12 cellular contexts compared by ENCODE assay signal in the genomic region with DNA sequence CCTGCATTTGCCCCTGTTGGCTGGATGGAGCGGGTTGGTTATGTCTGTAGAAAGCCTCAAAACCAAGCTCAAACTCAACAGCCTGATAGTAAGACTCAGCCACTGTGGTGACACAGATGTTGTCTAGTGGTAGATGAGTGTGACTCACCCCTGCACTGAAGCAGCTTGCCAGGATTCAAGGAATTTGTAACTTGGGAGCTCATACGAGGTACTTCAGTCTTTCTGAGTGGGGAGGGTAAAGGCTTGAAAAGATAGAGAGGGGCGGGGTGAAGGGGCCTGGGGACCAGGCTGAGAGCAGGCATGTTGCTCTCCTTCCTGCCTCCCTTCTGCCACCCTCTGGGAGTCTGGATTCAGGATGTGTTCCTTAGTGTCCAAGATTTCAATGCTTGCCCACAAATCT. TPM values are rescaled to one million over a fixed set of nuclear protein-coding genes. Genes with fewer than 3 reads are reported as not detected.
DNase-seq lines count a peak whose midpoint lies in the region; ATAC-seq and TF ChIP-seq lines count a peak whose summit lies in the region.
"Had no signal": no experiment of that assay in that cellular context is flagged by ENCODE, and none has a peak within 500 bp of the region (broad histone marks: within the 10 kb centered on the region; RNA-seq: fewer than 3 reads in every experiment).

No MANE protein-coding gene starts in this region.

- WGBS in psoas muscle, 3 donors: 64 to 69% (median 68%) methylated on average over 3 of the region's 3 CpGs

- intact Hi-C loops in Panc1 (cut with micrococcal nuclease; ENCODE audit: unreplicated experiment): no loop called here
- intact Hi-C loops in psoas muscle (cut with DNase I): loop anchor here in 1 of 2 donors (5.0 kb wide), 1 partner anchor 46 kb away; no protein-coding TSS in a partner anchor
- intact Hi-C loops in activated naive CD4-positive, alpha-beta T cell treated with anti-CD3 and anti-CD28 coated beads for 36 hours (cut with micrococcal nuclease): no loop called here

- H3K4me1 Mint-ChIP-seq in activated naive CD4-positive, alpha-beta T cell treated with anti-CD3 and anti-CD28 coated beads for 36 hours (ENCODE audit: low read depth): no peaks in the 10 kb centered on the region

- H3K36me3 ChIP-seq in Panc1 (ENCODE audit: control insufficient read depth, insufficient read depth, low read length): no peaks in the 10 kb centered on the region
- no peaks in the 10 kb centered on the region for H3K36me3 ChIP-seq in psoas muscle (ENCODE audit: insufficient read depth in 1 of 2, low read depth in 1 of 2)

- H3K4me1 ChIP-seq in Panc1 (ENCODE audit: control insufficient read depth, insufficient read depth, low read length): 0 out of 2 replicates have a peak, but pooled peaks cover 2% of the 10 kb centered on the region
- H3K4me1 ChIP-seq in psoas muscle: peaks cover 1% of the 10 kb centered on the region
- H3K4me1 ChIP-seq: parathyroid adenoma had no signal

- H3K9me3 Mint-ChIP-seq in activated naive CD4-positive, alpha-beta T cell treated with anti-CD3 and anti-CD28 coated beads for 36 hours: no peaks in the 10 kb centered on the region

- no peaks in the 10 kb centered on the region for H3K27me3 Mint-ChIP-seq in activated naive CD4-positive, alpha-beta T cell treated with anti-CD3 and anti-CD28 coated beads for 36 hours (ENCODE audit: low read depth)

- in situ Hi-C loops in Panc1 (cut with HindIII; ENCODE audit: low pct_unique_long_range_greater_than_20kb, low sequenced_read_pairs): no loop called here

- CTCF ChIA-PET in Panc1 (lab: Charles Lee): no interaction called here
- CTCF ChIA-PET in activated naive CD4-positive, alpha-beta T cell treated with anti-CD3 and anti-CD28 coated beads for 36 hours (lab: Charles Lee): interaction anchor here (0.9 to 1.5 kb wide), 2 partner anchors 14 to 50 kb away, joined by 3 to 5 read pairs; no protein-coding TSS in a partner anchor

- no peak overlapping the region for H3K27ac Mint-ChIP-seq in activated naive CD4-positive, alpha-beta T cell treated with anti-CD3 and anti-CD28 coated beads for 36 hours

- DNase-seq in ELR (ENCODE audit: low read depth) (peak; percentile 87), Panc1 (ENCODE audit: low read depth, low spot score) (no peak), fibroblast of the aortic adventitia (ENCODE audit: low read depth) (peak; percentile 87), psoas muscle (peak in 1 of 2 donors; percentile 48), NCI-H1105 treated with DMSO at 0.1 percent for 48 hours (lab: John Stamatoyannopoulos, UW) (no peak), NAMALWA (ENCODE audit: low spot score) (no peak)
- no peak for DNase-seq in activated naive CD4-positive, alpha-beta T cell treated with anti-CD3 and anti-CD28 coated beads for 36 hours
- DNase-seq: activated CD4-positive, CD25-positive, alpha-beta regulatory T cell treated with anti-CD3 and anti-CD28 coated beads, Interleukin-2, amount 50 U/mL, for 72 hours; NCI-H1436 treated with DMSO at 0.1 percent for 48 hours had no signal

- TF ChIP-seq CTCF in Panc1 (IDR thresholded peaks at IDR 0.05) (no peak), fibroblast of the aortic adventitia (IDR thresholded peaks at IDR 0.05; ENCODE audit: insufficient read depth, low read length) (peak; percentile 18), psoas muscle (IDR thresholded peaks at IDR 0.05) (no peak)

- H3K36me3 Mint-ChIP-seq in activated naive CD4-positive, alpha-beta T cell treated with anti-CD3 and anti-CD28 coated beads for 36 hours (ENCODE audit: low read depth): no peaks in the 10 kb centered on the region

- POLR2A ChIA-PET in Panc1 (lab: Charles Lee): no interaction called here

- H3K4me3 ChIP-seq in Panc1 (ENCODE audit: low read depth in 2 of 2, low read length in 2 of 2) (no peak overlapping the region), fibroblast of the aortic adventitia (ENCODE audit: low read depth, low read length) (no peak overlapping the region), psoas muscle (no peak overlapping the region)

- ATAC-seq in Panc1: peak; percentile 24; the same call in 1 of the 2 replicates
- ATAC-seq in psoas muscle: peak in 3 of 4 donors; percentile 28 to 57 (median 43)
- no peak for ATAC-seq in HG03439 (IDR thresholded peaks at IDR 0.05; ENCODE audit: unreplicated experiment)
- ATAC-seq: HCT116 had no signal

- no peaks in the 10 kb centered on the region; the same call in none of the 2 replicates for H3K27me3 ChIP-seq in Panc1 (ENCODE audit: control insufficient read depth, insufficient read depth, low read length)
- H3K27me3 ChIP-seq in psoas muscle (ENCODE audit: insufficient read depth in 3 of 3, low read length in 2 of 3): no peaks in the 10 kb centered on the region

- no peak overlapping the region for H3K27ac ChIP-seq in Panc1 (ENCODE audit: low read length)
- H3K27ac ChIP-seq in psoas muscle: no peak overlapping the region
- H3K27ac ChIP-seq: parathyroid adenoma had no signal

- no peaks in the 10 kb centered on the region for H3K9me3 ChIP-seq in Panc1 (ENCODE audit: control insufficient read depth, insufficient read depth, low read depth, low read length)
- H3K9me3 ChIP-seq in psoas muscle: no peaks in the 10 kb centered on the region

- BruUV-seq in Panc1 (replicated peaks; lab: Mats Ljungman, UMichigan): no TSS peak

- H3K4me3 Mint-ChIP-seq in activated naive CD4-positive, alpha-beta T cell treated with anti-CD3 and anti-CD28 coated beads for 36 hours: no peak overlapping the region

RNA-seq across cellular contexts. Expression of gene AQP1, which starts 22.9 kb away (rescaled TPM):
- total RNA-seq in Panc1 (2021; ENCODE audit: unreplicated experiment) (0.57 TPM), fibroblast of the aortic adventitia (ENCODE audit: low replicate concordance) (2.8 and 4.5 TPM in 2 replicates), psoas muscle (100 to 1,000 TPM in 2 of 4 donors, 10 to 100 TPM in 2; 76.1 to 229 (median 110) TPM)
- polyA plus RNA-seq in Panc1 (2012; ENCODE audit: insufficient read length): 0.25 TPM
- polyA plus RNA-seq in psoas muscle: 100 to 1,000 TPM in 1 of 3 donors, 10 to 100 TPM in 2; 75.0 to 130 (median 97.8) TPM
- total RNA-seq in activated naive CD4-positive, alpha-beta T cell treated with anti-CD3 and anti-CD28 coated beads for 36 hours: under 1 TPM; 0.25 to 0.48 TPM

Comparison
In these comparisons a context has a peak if more than half of its experiments do, and no peak if none do; other contexts are left out.
1. DNase-seq: peak in ELR (single experiment) and fibroblast of the aortic adventitia (single experiment); none in Panc1 (single experiment), NCI-H1105 treated with DMSO at 0.1 percent for 48 hours (single experiment), activated naive CD4-positive, alpha-beta T cell treated with anti-CD3 and anti-CD28 coated beads for 36 hours (single experiment) and NAMALWA (single experiment).
2. RNA of gene AQP1, which starts 22.9 kb away (total RNA-seq): 76.1 to 229 TPM in psoas muscle; 2.8 to 4.5 TPM in fibroblast of the aortic adventitia, 0.57 TPM in Panc1 (single experiment) and 0.25 to 0.48 TPM in activated naive CD4-positive, alpha-beta T cell treated with anti-CD3 and anti-CD28 coated beads for 36 hours; every median in the first group is over 10 times any median in the second.